Comparison of ENCODE assay signal across 17 cellular contexts in the genomic region with DNA sequence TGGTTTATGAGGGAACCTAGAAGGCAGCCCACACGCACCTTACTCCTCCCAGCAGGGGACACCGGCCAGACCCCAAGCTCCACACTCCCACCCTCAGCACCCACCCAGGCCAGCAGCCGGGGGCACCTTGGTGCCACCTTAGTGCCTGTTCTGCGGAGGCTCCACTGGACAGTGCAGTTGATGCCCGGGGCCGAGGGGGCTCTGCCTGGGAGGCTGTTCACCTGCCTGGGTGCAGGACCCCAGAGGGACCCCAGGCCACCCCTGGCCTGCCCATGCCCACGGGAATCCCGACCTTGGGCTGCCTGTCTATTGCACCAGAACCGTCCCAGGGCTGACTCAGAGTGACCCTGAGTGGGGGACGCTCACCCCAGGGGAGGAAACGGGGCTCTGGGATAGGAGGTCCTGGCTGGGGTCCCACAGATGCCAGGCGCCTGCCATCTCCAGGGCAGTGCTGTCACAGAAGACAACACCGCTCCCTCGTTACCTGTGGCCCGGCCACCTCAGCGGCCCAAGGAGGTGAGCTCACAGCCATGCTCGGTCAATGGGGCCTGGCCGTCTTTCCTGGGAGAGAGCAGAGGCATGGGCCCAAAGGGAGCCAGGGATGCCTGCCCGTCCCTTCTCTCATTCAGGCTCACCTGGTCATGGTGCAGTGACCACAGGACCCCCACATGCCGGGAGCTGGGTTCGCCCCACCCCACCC. TPM values are rescaled to one million over a fixed set of nuclear protein-coding genes. Genes with fewer than 3 reads are reported as not detected.
A peak's percentile ranks its signal among the peaks of the same experiment; 100 is the strongest.
DNase-seq lines count a peak whose midpoint lies in the region; ATAC-seq and TF ChIP-seq lines count a peak whose summit lies in the region.
"Had no signal": no experiment of that assay in that cellular context is flagged by ENCODE, and none has a peak within 500 bp of the region (broad histone marks: within the 10 kb centered on the region; RNA-seq: fewer than 3 reads in every experiment).

No MANE protein-coding gene starts in this region.

- H3K27me3 ChIP-seq in mesenchymal stem cell (ENCODE audit: control insufficient read depth in 1 of 2, insufficient read depth in 1 of 2, low read length in 2 of 2) = peaks cover 0 to 15% of the 10 kb centered on the region in 2 experiments
- H3K27me3 ChIP-seq in testis = no peaks in the 10 kb centered on the region
- no peaks in the 10 kb centered on the region for H3K27me3 ChIP-seq in H7 (ENCODE audit: control insufficient read depth, insufficient read depth, low read length)
- H3K27me3 ChIP-seq: BLaER1 treated with 17β-estradiol and CSF1 and Interleukin-3, amounts not matched to agents 10 nM and 100 nM had no signal

- no peak overlapping the region for H4K8ac ChIP-seq in mesenchymal stem cell (ENCODE audit: low read length)

- H3K4ac ChIP-seq in mesenchymal stem cell (ENCODE audit: low read depth in 1 of 2, low read length in 2 of 2) = no peak overlapping the region

- intact Hi-C loops in testis (cut with DNase I; ENCODE audit: low total_unique reads) = no loop called here

- H3K9me3 Mint-ChIP-seq in stimulated activated naive CD8-positive, alpha-beta T cell treated with anti-CD3 and anti-CD28 coated beads, Interleukin-15, amount 100 ng/mL, for 72 hours = no peaks in the 10 kb centered on the region
- H3K9me3 Mint-ChIP-seq: IgD-negative memory B cell had no signal

- no peak for TF ChIP-seq CTCF in testis (IDR thresholded peaks at IDR 0.05)

- H3K9ac ChIP-seq in mesenchymal stem cell (ENCODE audit: low read length) = no peak overlapping the region

- H2BK5ac ChIP-seq in mesenchymal stem cell (ENCODE audit: low read depth, low read length, poor library complexity, severe bottlenecking) = no peak overlapping the region

- H3K36me3 ChIP-seq in mesenchymal stem cell (ENCODE audit: control insufficient read depth in 1 of 2, insufficient read depth in 2 of 2, low read depth in 1 of 2, low read length in 2 of 2) (no peaks in the 10 kb centered on the region), testis (ENCODE audit: low read depth, missing control alignments) (no peaks in the 10 kb centered on the region), H7 (replicated peaks; ENCODE audit: control insufficient read depth, insufficient read depth, low read length) (no peaks in the 10 kb centered on the region)
- H3K36me3 ChIP-seq: BLaER1 treated with 17β-estradiol and CSF1 and Interleukin-3, amounts not matched to agents 10 nM and 100 nM; HAP-1 had no signal

- no peak overlapping the region for H2AFZ ChIP-seq in mesenchymal stem cell (ENCODE audit: low read depth, low read length)

- no peak overlapping the region for H2BK12ac ChIP-seq in mesenchymal stem cell (ENCODE audit: low read length in 2 of 2)

- DNase-seq in stimulated activated naive CD8-positive, alpha-beta T cell treated with anti-CD3 and anti-CD28 coated beads, Interleukin-15, Interleukin-2, amounts not matched to agents 100 U/mL and 50 U/mL, for 24 hours = no peak
- no peak for DNase-seq in stimulated activated naive CD8-positive, alpha-beta T cell treated with anti-CD3 and anti-CD28 coated beads, Interleukin-15, amount 100 ng/mL, for 72 hours
- DNase-seq in mesenchymal stem cell (no peak), testis (no peak), H7 (no peak)
- DNase-seq: DND-41, Kasumi-1, MM.1S, NCI-H2081 treated with DMSO at 0.1 percent for 48 hours, NCI-H2227 treated with DMSO at 0.1 percent for 48 hours, NCI-H524 treated with DMSO at 0.1 percent for 48 hours, SIG-M5 had no signal

- H3K23ac ChIP-seq in mesenchymal stem cell (ENCODE audit: low read length in 2 of 2) = no peak overlapping the region

- H3K4me2 ChIP-seq in mesenchymal stem cell (ENCODE audit: low read length, poor library complexity, severe bottlenecking) = no peak overlapping the region
- H3K4me2 ChIP-seq: A549; BLaER1 treated with 17β-estradiol and CSF1 and Interleukin-3, amounts not matched to agents 10 nM and 100 nM had no signal

- ATAC-seq in stimulated activated naive CD8-positive, alpha-beta T cell treated with anti-CD3 and anti-CD28 coated beads, Interleukin-15, Interleukin-2, amounts not matched to agents 100 U/mL and 50 U/mL, for 24 hours = peak; percentile 8
- no peak for ATAC-seq in stimulated activated naive CD8-positive, alpha-beta T cell treated with anti-CD3 and anti-CD28 coated beads, Interleukin-15, amount 100 ng/mL, for 72 hours
- ATAC-seq in GM21529 (IDR thresholded peaks at IDR 0.05; ENCODE audit: unreplicated experiment) = no peak
- ATAC-seq: A549 had no signal

- TF ChIP-seq POLR2A in testis (IDR thresholded peaks at IDR 0.05) = no peak

- H2BK15ac ChIP-seq in mesenchymal stem cell (ENCODE audit: low read depth, poor library complexity, severe bottlenecking) = peak overlapping the region; percentile 29

- H3K14ac ChIP-seq in mesenchymal stem cell (ENCODE audit: low read length in 2 of 2) = no peak overlapping the region

- no peaks in the 10 kb centered on the region for H3K27me3 Mint-ChIP-seq in stimulated activated naive CD8-positive, alpha-beta T cell treated with anti-CD3 and anti-CD28 coated beads, Interleukin-15, amount 100 ng/mL, for 72 hours
- H3K27me3 Mint-ChIP-seq: IgD-negative memory B cell had no signal

- H3K27ac ChIP-seq in mesenchymal stem cell (ENCODE audit: low read length, poor library complexity, severe bottlenecking) (no peak overlapping the region), testis (no peak overlapping the region)
- H3K27ac ChIP-seq: BLaER1 treated with 17β-estradiol and CSF1 and Interleukin-3, amounts not matched to agents 10 nM and 100 nM had no signal

- no peak overlapping the region for H2AK5ac ChIP-seq in mesenchymal stem cell (ENCODE audit: low read length, severe bottlenecking)

- no peak overlapping the region for H3K4me3 ChIP-seq in mesenchymal stem cell (ENCODE audit: insufficient read depth in 1 of 2, low read depth in 1 of 2, low read length in 2 of 2)
- no peak overlapping the region for H3K4me3 ChIP-seq in testis
- no peak overlapping the region for H3K4me3 ChIP-seq in H7 (ENCODE audit: insufficient read depth, low read depth, low read length)
- H3K4me3 ChIP-seq: A549; BLaER1 treated with 17β-estradiol and CSF1 and Interleukin-3, amounts not matched to agents 10 nM and 100 nM; HAP-1 had no signal

- no peak overlapping the region for H3K18ac ChIP-seq in mesenchymal stem cell (ENCODE audit: low read depth in 1 of 2, low read length in 2 of 2)

- 88% methylated on average over 21 of the region's 21 CpGs for WGBS in mesenchymal stem cell
- 89 to 92% methylated on average over 9 to 21 of the region's 21 CpGs for WGBS in testis, 2 donors

- H3K4me3 Mint-ChIP-seq in stimulated activated naive CD8-positive, alpha-beta T cell treated with anti-CD3 and anti-CD28 coated beads, Interleukin-15, amount 100 ng/mL, for 72 hours = no peak overlapping the region
- H3K4me3 Mint-ChIP-seq: IgD-negative memory B cell had no signal

- H3K9me3 ChIP-seq in mesenchymal stem cell (ENCODE audit: control insufficient read depth, low read length) (no peaks in the 10 kb centered on the region), testis (no peaks in the 10 kb centered on the region)
- H3K9me3 ChIP-seq: A549; BLaER1 treated with 17β-estradiol and CSF1 and Interleukin-3, amounts not matched to agents 10 nM and 100 nM had no signal

- H4K91ac ChIP-seq in mesenchymal stem cell (ENCODE audit: low read length) = no peak overlapping the region

- H3K27ac Mint-ChIP-seq in stimulated activated naive CD8-positive, alpha-beta T cell treated with anti-CD3 and anti-CD28 coated beads, Interleukin-15, amount 100 ng/mL, for 72 hours = no peak overlapping the region
- H3K27ac Mint-ChIP-seq: IgD-negative memory B cell had no signal

- no peaks in the 10 kb centered on the region for H3K79me1 ChIP-seq in mesenchymal stem cell (replicated peaks; ENCODE audit: low read length, poor library complexity, severe bottlenecking)

- peaks cover 24% of the 10 kb centered on the region for H3K4me1 ChIP-seq in mesenchymal stem cell (ENCODE audit: control insufficient read depth, insufficient read depth, low read depth, low read length)
- H3K4me1 ChIP-seq in testis = peaks cover 11% of the 10 kb centered on the region
- H3K4me1 ChIP-seq: HAP-1 had no signal

- H3K4me1 Mint-ChIP-seq in stimulated activated naive CD8-positive, alpha-beta T cell treated with anti-CD3 and anti-CD28 coated beads, Interleukin-15, amount 100 ng/mL, for 72 hours = peaks cover 14% of the 10 kb centered on the region
- H3K4me1 Mint-ChIP-seq: IgD-negative memory B cell had no signal

- H2BK120ac ChIP-seq in mesenchymal stem cell (ENCODE audit: low read depth, low read length) = no peak overlapping the region

RNA-seq across cellular contexts. Expression of a gene that starts 0.7 kb away (rescaled TPM):
- polyA plus RNA-seq in mesenchymal stem cell (2013, experiment 1 of 2) = 1.1 TPM
- 1.9 TPM for polyA plus RNA-seq in mesenchymal stem cell (2013, experiment 2 of 2)
- total RNA-seq in testis = 10 to 100 TPM; 49.9 to 58.7 TPM
- polyA plus RNA-seq in testis (ENCODE audit: insufficient read depth, low read depth, low replicate concordance) = 21.0 TPM
- 4.0 and 10.2 TPM in 2 replicates for total RNA-seq in H7 (2014; rRNA removed; shearing (Covaris generic))
- polyA plus RNA-seq: IgD-negative memory B cell had no signal

RNA-seq across cellular contexts. Expression of a gene that starts 7.3 kb away (rescaled TPM):
- 41.4 TPM for polyA plus RNA-seq in mesenchymal stem cell (2013, experiment 1 of 2)
- polyA plus RNA-seq in mesenchymal stem cell (2013, experiment 2 of 2) = 42.8 TPM
- 100 to 1,000 TPM; 133 to 139 TPM for total RNA-seq in testis
- 203 TPM for polyA plus RNA-seq in testis (ENCODE audit: insufficient read depth, low read depth, low replicate concordance)
- 81.8 and 105 TPM in 2 replicates for total RNA-seq in H7 (2014; rRNA removed; shearing (Covaris generic))

RNA-seq across cellular contexts. Expression of a gene that starts 26.8 kb away (rescaled TPM):
- polyA plus RNA-seq in mesenchymal stem cell (2013, experiment 1 of 2) = 28.9 TPM
- polyA plus RNA-seq in mesenchymal stem cell (2013, experiment 2 of 2) = 27.2 TPM
- total RNA-seq in testis = 10 to 100 TPM; 53.0 to 62.7 TPM
- polyA plus RNA-seq in testis (ENCODE audit: insufficient read depth, low read depth, low replicate concordance) = 16.8 TPM
- total RNA-seq in H7 (2014; rRNA removed; shearing (Covaris generic)) = 55.7 and 55.9 TPM in 2 replicates

RNA-seq across cellular contexts. Expression of a gene that starts 27.5 kb away (rescaled TPM):
- 17.7 TPM for polyA plus RNA-seq in mesenchymal stem cell (2013, experiment 1 of 2)
- polyA plus RNA-seq in mesenchymal stem cell (2013, experiment 2 of 2) = 18.3 TPM
- total RNA-seq in testis = 10 to 100 TPM; 35.4 to 39.0 TPM
- 12.4 TPM for polyA plus RNA-seq in testis (ENCODE audit: insufficient read depth, low read depth, low replicate concordance)
- total RNA-seq in H7 (2014; rRNA removed; shearing (Covaris generic)) = 93.5 and 98.6 TPM in 2 replicates

RNA-seq across cellular contexts. Expression of a gene that starts 34.4 kb away (rescaled TPM):
- 1.2 TPM for polyA plus RNA-seq in mesenchymal stem cell (2013, experiment 1 of 2)
- 0.89 TPM for polyA plus RNA-seq in mesenchymal stem cell (2013, experiment 2 of 2)
- total RNA-seq in testis = 1 to 10 TPM; 4.7 to 7.7 TPM
- 2.7 TPM for polyA plus RNA-seq in testis (ENCODE audit: insufficient read depth, low read depth, low replicate concordance)
- 3.6 and 6.3 TPM in 2 replicates for total RNA-seq in H7 (2014; rRNA removed; shearing (Covaris generic))
